ENCODE assay signal across 25 cellular contexts in genomic region chr1:43204394-43204793, GRCh38. TPM values are rescaled to one million over a fixed set of nuclear protein-coding genes. Genes with fewer than 3 reads are reported as not detected.
"Had no signal": no experiment of that assay in that cellular context is flagged by ENCODE, and none has a peak within 500 bp of the region (broad histone marks: within the 10 kb centered on the region; RNA-seq: fewer than 3 reads in every experiment).

No MANE protein-coding gene starts in this region.

- H3K27ac Mint-ChIP-seq: activated CD4-positive, alpha-beta memory T cell treated with anti-CD3 and anti-CD28 coated beads, Interleukin-2, amount 10 ng/mL, durations not matched to agents 7 days and 5 days; activated CD4-positive, alpha-beta T cell treated with anti-CD3 and anti-CD28 coated beads, Interleukin-2, amount 10 ng/mL, durations not matched to agents 24 days and 14 days; activated naive CD8-positive, alpha-beta T cell treated with anti-CD3 and anti-CD28 coated beads, Interleukin-2, amount 50 U/mL, for 24 hours; memory B cell; naive thymus-derived CD4-positive, alpha-beta T cell; T-helper 2 cell treated with Interferon-gamma antibody and Interleukin-4, amounts not matched to agents 5 μg/mL and 100 μg/mL, for 36 hours had no signal

- H3K9me3 ChIP-seq: right lobe of liver, thoracic aorta, upper lobe of right lung had no signal

- H3K4me1 Mint-ChIP-seq: activated CD4-positive, alpha-beta memory T cell treated with anti-CD3 and anti-CD28 coated beads, Interleukin-2, amount 10 ng/mL, durations not matched to agents 7 days and 5 days; activated CD4-positive, alpha-beta T cell treated with anti-CD3 and anti-CD28 coated beads, Interleukin-2, amount 10 ng/mL, durations not matched to agents 24 days and 14 days had no signal

- DNase-seq: activated CD4-positive, alpha-beta memory T cell treated with anti-CD3 and anti-CD28 coated beads, Interleukin-2, amount 10 ng/mL, durations not matched to agents 7 days and 5 days; activated effector memory CD4-positive, alpha-beta T cell treated with anti-CD3 and anti-CD28 coated beads, Interleukin-2, amount 50 U/mL, for 16 hours; activated naive CD4-positive, alpha-beta T cell treated with anti-CD3 and anti-CD28 coated beads, Interleukin-2, amount 50 U/mL, for 16 hours; activated naive CD8-positive, alpha-beta T cell treated with anti-CD3 and anti-CD28 coated beads, Interleukin-2, amount 50 U/mL, for 24 hours; activated T-cell treated with anti-CD3 and anti-CD28 coated beads for 4 hours; cerebellar nuclear complex; heart right ventricle; islet precursor cell; left cardiac atrium; naive thymus-derived CD4-positive, alpha-beta T cell; occipital lobe; posterior cingulate gyrus; right lobe of liver; stimulated activated CD4-positive, alpha-beta T cell treated with anti-CD3 and anti-CD28 coated beads, Interleukin-1b, Interleukin-23, amount 100 ng/mL, for 48 hours; stimulated activated naive CD4-positive, alpha-beta T cell; upper lobe of right lung had no signal

- H3K27ac ChIP-seq: coronary artery, right lobe of liver, skin epidermis, thoracic aorta, upper lobe of right lung, VCaP had no signal

- H3K27me3 ChIP-seq: heart right ventricle, right lobe of liver, upper lobe of right lung had no signal

- H3K27me3 Mint-ChIP-seq: activated CD4-positive, alpha-beta T cell treated with anti-CD3 and anti-CD28 coated beads, Interleukin-2, amount 10 ng/mL, durations not matched to agents 24 days and 14 days; activated naive CD8-positive, alpha-beta T cell treated with anti-CD3 and anti-CD28 coated beads, Interleukin-2, amount 50 U/mL, for 24 hours had no signal

- H3K4me3 Mint-ChIP-seq: activated CD4-positive, alpha-beta memory T cell treated with anti-CD3 and anti-CD28 coated beads, Interleukin-2, amount 10 ng/mL, durations not matched to agents 7 days and 5 days; activated CD4-positive, alpha-beta T cell treated with anti-CD3 and anti-CD28 coated beads, Interleukin-2, amount 10 ng/mL, durations not matched to agents 24 days and 14 days; activated naive CD8-positive, alpha-beta T cell treated with anti-CD3 and anti-CD28 coated beads, Interleukin-2, amount 50 U/mL, for 24 hours; memory B cell; naive thymus-derived CD4-positive, alpha-beta T cell; neural crest cell; T-helper 2 cell treated with Interferon-gamma antibody and Interleukin-4, amounts not matched to agents 5 μg/mL and 100 μg/mL, for 36 hours had no signal

- H3K9me3 Mint-ChIP-seq: activated CD4-positive, alpha-beta memory T cell treated with anti-CD3 and anti-CD28 coated beads, Interleukin-2, amount 10 ng/mL, durations not matched to agents 7 days and 5 days had no signal

- H3K4me3 ChIP-seq: coronary artery, heart right ventricle, right lobe of liver, skin epidermis, thoracic aorta, upper lobe of right lung had no signal

- ATAC-seq: activated CD4-positive, CD25-positive, alpha-beta regulatory T cell treated with anti-CD3 and anti-CD28 coated beads, Interleukin-2, amount 50 U/mL, for 24 hours; activated naive CD8-positive, alpha-beta T cell treated with anti-CD3 and anti-CD28 coated beads, Interleukin-2, amount 50 U/mL, for 24 hours; heart right ventricle; left cardiac atrium; naive thymus-derived CD4-positive, alpha-beta T cell; right lobe of liver; upper lobe of right lung had no signal

- H3K36me3 ChIP-seq: heart right ventricle, thoracic aorta, upper lobe of right lung had no signal

RNA-seq across cellular contexts. Expression of gene CFAP57, which starts 32.3 kb away (rescaled TPM):
- total RNA-seq: right lobe of liver had no signal
- polyA plus RNA-seq: naive thymus-derived CD4-positive, alpha-beta T cell had no signal
